9 cellular contexts compared by ENCODE assay signal in the genomic region with DNA sequence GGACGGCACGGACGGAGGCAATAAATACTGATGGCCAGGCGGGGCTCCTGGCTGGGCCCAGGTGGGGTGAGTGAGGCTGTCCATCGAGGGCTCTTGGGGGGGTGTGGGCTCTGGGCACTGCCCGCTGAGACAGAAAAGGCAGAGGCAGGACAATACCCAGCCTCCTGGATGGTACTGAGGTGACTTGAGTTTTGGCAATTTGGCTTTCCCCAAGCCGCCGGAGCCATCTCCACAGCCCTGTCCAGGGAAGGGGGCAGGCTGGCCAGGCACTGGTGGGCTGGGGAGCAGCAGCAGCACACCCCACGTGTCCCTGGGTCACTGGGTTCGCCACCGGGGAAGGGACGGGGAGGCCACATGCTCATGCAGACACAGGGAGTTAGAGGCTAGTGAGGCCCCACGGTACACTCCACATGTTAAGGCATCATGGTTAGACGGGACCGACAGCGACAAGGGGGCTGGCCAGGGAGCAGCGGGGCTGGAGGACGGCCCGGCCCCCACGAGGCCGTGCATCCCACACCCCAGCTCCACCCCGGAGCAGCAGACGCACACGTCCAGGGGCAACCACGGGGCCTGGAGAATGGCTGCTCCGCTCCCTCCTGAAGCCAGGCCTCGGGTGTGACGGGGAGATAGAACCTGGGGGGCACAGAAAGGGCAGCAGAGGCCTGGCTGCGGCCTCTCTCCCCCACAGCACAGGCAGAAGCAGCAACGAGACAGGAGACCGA.
A peak's percentile ranks its signal among the peaks of the same experiment; 100 is the strongest.
DNase-seq lines count a peak whose midpoint lies in the region; ATAC-seq lines count a peak whose summit lies in the region.
"Had no signal": no experiment of that assay in that cellular context is flagged by ENCODE, and none has a peak within 500 bp of the region (broad histone marks: within the 10 kb centered on the region; RNA-seq: fewer than 3 reads in every experiment).

No MANE protein-coding gene starts in this region.

- H3K4me1 Mint-ChIP-seq in activated naive CD8-positive, alpha-beta T cell treated with anti-CD3 and anti-CD28 coated beads, Interleukin-2, amount 50 U/mL, for 24 hours = peaks cover 58% of the 10 kb centered on the region

- H3K9me3 Mint-ChIP-seq in activated naive CD8-positive, alpha-beta T cell treated with anti-CD3 and anti-CD28 coated beads, Interleukin-2, amount 50 U/mL, for 24 hours = no peaks in the 10 kb centered on the region

- H3K36me3 Mint-ChIP-seq in activated naive CD8-positive, alpha-beta T cell treated with anti-CD3 and anti-CD28 coated beads, Interleukin-2, amount 50 U/mL, for 24 hours (ENCODE audit: low read depth) = peaks cover 32% of the 10 kb centered on the region

- DNase-seq in activated naive CD8-positive, alpha-beta T cell treated with anti-CD3 and anti-CD28 coated beads, Interleukin-2, amount 50 U/mL, for 24 hours = peak; percentile 24
- DNase-seq in COLO829 (ENCODE audit: low spot score) (no peak), HuH-7.5 (ENCODE audit: low spot score) (no peak), NCI-H526 (lab: John Stamatoyannopoulos, UW) (no peak)
- DNase-seq: NCI-H748 treated with DMSO at 0.1 percent for 48 hours had no signal

- peak overlapping the region; percentile 47 to 88 (median 60); a peak in 20 of 22 replicates for H3K9ac ChIP-seq in BLaER1 treated with 17β-estradiol and CSF1 and Interleukin-3, amounts not matched to agents 10 nM and 100 nM
- H3K9ac ChIP-seq in HUES6 (ENCODE audit: low read length) (peak overlapping the region; percentile 56), muscle layer of colon (ENCODE audit: low read length) (no peak overlapping the region)

- peak overlapping the region; percentile 81 for H3K27ac Mint-ChIP-seq in activated naive CD8-positive, alpha-beta T cell treated with anti-CD3 and anti-CD28 coated beads, Interleukin-2, amount 50 U/mL, for 24 hours

- ATAC-seq in activated naive CD8-positive, alpha-beta T cell treated with anti-CD3 and anti-CD28 coated beads, Interleukin-2, amount 50 U/mL, for 24 hours = no peak
- no peak for ATAC-seq in GM18861 (IDR thresholded peaks at IDR 0.05; ENCODE audit: unreplicated experiment)

- no peaks in the 10 kb centered on the region for H3K9me3 ChIP-seq in BLaER1 treated with 17β-estradiol and CSF1 and Interleukin-3, amounts not matched to agents 10 nM and 100 nM (replicated peaks in 1 of 11)
- H3K9me3 ChIP-seq in HUES6 (ENCODE audit: control insufficient read depth, insufficient read depth, low read depth, low read length) = no peaks in the 10 kb centered on the region
- H3K9me3 ChIP-seq in muscle layer of colon (ENCODE audit: low read length) = no peaks in the 10 kb centered on the region

- H3K4me2 ChIP-seq in BLaER1 treated with 17β-estradiol and CSF1 and Interleukin-3, amounts not matched to agents 10 nM and 100 nM = peak overlapping the region; percentile 53 to 99 (median 68)

- peaks cover 24 to 58% (median 46%) of the 10 kb centered on the region in 11 experiments for H3K36me3 ChIP-seq in BLaER1 treated with 17β-estradiol and CSF1 and Interleukin-3, amounts not matched to agents 10 nM and 100 nM
- peaks cover 47% of the 10 kb centered on the region for H3K36me3 ChIP-seq in HUES6 (ENCODE audit: control insufficient read depth, insufficient read depth, low read length)
- H3K36me3 ChIP-seq in muscle layer of colon (ENCODE audit: insufficient read depth, low read length) = peaks cover 15% of the 10 kb centered on the region

- H3K27me3 ChIP-seq in BLaER1 treated with 17β-estradiol and CSF1 and Interleukin-3, amounts not matched to agents 10 nM and 100 nM = no peaks in the 10 kb centered on the region
- H3K27me3 ChIP-seq in HUES6 (ENCODE audit: control insufficient read depth, insufficient read depth, low read length) = no peaks in the 10 kb centered on the region
- H3K27me3 ChIP-seq in muscle layer of colon (ENCODE audit: control insufficient read depth in 1 of 2, insufficient read depth in 2 of 2, low read length in 2 of 2) = no peaks in the 10 kb centered on the region

- H3K4me1 ChIP-seq in BLaER1 treated with 17β-estradiol and CSF1 and Interleukin-3, amounts not matched to agents 10 nM and 100 nM = peaks cover 68 to 85% (median 78%) of the 10 kb centered on the region in 10 experiments
- H3K4me1 ChIP-seq in HUES6 (ENCODE audit: control insufficient read depth, insufficient read depth, low read length) = peaks cover 38% of the 10 kb centered on the region
- H3K4me1 ChIP-seq in muscle layer of colon (ENCODE audit: insufficient read depth, low read length) = peaks cover 35% of the 10 kb centered on the region

- no peaks in the 10 kb centered on the region for H3K27me3 Mint-ChIP-seq in activated naive CD8-positive, alpha-beta T cell treated with anti-CD3 and anti-CD28 coated beads, Interleukin-2, amount 50 U/mL, for 24 hours

- H3K27ac ChIP-seq in BLaER1 treated with 17β-estradiol and CSF1 and Interleukin-3, amounts not matched to agents 10 nM and 100 nM = peak overlapping the region in 10 of 11 experiments; percentile 34 to 78 (median 55); a peak in 15 of 22 replicates
- H3K27ac ChIP-seq in HUES6 (ENCODE audit: low read depth, low read length) = peak overlapping the region; percentile 74; the same call in 1 of the 2 replicates
- peak overlapping the region; percentile 27 for H3K27ac ChIP-seq in muscle layer of colon (ENCODE audit: low read depth, low read length)

- H4K20me1 ChIP-seq in BLaER1 treated with 17β-estradiol and CSF1 and Interleukin-3, amounts not matched to agents 10 nM and 100 nM = peaks cover 55 to 75% (median 68%) of the 10 kb centered on the region in 11 experiments

- H3K4me3 Mint-ChIP-seq in activated naive CD8-positive, alpha-beta T cell treated with anti-CD3 and anti-CD28 coated beads, Interleukin-2, amount 50 U/mL, for 24 hours = peak overlapping the region; percentile 17

- H3K4me3 ChIP-seq in BLaER1 treated with 17β-estradiol and CSF1 and Interleukin-3, amounts not matched to agents 10 nM and 100 nM = no peak overlapping the region
- no peak overlapping the region for H3K4me3 ChIP-seq in HUES6 (ENCODE audit: low read depth, low read length)
- H3K4me3 ChIP-seq in muscle layer of colon (ENCODE audit: low read depth in 1 of 2, low read length in 2 of 2) = no peak overlapping the region
